In the genomic region with DNA sequence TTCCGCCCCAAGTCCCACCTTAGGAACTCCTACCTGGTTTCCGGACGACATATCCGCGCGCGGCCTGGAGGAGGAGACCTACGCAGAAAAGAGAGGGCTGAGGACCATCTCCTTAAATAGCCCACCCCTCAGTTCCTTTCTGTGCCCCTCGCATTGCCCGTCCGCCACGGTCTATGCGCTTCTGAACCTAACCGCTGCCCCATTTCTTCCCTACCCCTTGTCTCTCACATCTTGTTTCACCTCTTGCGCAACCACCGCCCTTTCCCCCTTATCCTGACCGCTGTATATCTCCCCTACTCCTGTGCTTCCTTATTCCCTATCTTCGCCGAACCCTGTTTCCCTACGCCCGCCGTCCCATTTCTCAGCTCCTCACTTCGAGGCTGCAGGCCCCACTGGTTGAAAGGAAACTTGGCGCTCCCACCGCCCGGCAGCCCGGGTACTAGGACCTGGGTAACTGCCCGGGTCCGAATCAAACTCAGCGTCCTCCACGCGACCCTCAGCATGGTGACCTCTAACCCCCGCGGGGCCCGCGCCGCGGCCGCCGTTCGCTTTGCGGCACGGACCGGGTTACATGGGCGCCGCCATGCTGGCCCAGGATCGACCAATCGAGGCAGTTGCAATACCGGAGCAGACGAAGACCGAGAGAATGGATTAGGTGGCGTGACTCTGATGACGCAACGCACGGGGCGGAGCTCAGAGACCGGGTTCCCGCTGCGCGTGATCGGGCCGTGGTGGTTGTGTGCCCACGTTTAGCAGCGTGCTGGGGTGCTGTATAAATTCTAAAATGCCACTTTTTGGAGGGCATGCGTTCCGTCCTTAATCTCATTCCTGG, we compare ENCODE assay signal across 1 cellular context.
TF ChIP-seq lines count a peak whose summit lies in the region.

A gene (minus strand): TSS at position 612 of the 832 bp plus-strand sequence. CDS start 109 bp downstream, at position 503.

TF ChIP-seq in K562, 482 proteins besides CTCF, POLR2A, EP300 and RAD21 (continued from another document and continues in another):
- TF ChIP-seq, protein P1, sequence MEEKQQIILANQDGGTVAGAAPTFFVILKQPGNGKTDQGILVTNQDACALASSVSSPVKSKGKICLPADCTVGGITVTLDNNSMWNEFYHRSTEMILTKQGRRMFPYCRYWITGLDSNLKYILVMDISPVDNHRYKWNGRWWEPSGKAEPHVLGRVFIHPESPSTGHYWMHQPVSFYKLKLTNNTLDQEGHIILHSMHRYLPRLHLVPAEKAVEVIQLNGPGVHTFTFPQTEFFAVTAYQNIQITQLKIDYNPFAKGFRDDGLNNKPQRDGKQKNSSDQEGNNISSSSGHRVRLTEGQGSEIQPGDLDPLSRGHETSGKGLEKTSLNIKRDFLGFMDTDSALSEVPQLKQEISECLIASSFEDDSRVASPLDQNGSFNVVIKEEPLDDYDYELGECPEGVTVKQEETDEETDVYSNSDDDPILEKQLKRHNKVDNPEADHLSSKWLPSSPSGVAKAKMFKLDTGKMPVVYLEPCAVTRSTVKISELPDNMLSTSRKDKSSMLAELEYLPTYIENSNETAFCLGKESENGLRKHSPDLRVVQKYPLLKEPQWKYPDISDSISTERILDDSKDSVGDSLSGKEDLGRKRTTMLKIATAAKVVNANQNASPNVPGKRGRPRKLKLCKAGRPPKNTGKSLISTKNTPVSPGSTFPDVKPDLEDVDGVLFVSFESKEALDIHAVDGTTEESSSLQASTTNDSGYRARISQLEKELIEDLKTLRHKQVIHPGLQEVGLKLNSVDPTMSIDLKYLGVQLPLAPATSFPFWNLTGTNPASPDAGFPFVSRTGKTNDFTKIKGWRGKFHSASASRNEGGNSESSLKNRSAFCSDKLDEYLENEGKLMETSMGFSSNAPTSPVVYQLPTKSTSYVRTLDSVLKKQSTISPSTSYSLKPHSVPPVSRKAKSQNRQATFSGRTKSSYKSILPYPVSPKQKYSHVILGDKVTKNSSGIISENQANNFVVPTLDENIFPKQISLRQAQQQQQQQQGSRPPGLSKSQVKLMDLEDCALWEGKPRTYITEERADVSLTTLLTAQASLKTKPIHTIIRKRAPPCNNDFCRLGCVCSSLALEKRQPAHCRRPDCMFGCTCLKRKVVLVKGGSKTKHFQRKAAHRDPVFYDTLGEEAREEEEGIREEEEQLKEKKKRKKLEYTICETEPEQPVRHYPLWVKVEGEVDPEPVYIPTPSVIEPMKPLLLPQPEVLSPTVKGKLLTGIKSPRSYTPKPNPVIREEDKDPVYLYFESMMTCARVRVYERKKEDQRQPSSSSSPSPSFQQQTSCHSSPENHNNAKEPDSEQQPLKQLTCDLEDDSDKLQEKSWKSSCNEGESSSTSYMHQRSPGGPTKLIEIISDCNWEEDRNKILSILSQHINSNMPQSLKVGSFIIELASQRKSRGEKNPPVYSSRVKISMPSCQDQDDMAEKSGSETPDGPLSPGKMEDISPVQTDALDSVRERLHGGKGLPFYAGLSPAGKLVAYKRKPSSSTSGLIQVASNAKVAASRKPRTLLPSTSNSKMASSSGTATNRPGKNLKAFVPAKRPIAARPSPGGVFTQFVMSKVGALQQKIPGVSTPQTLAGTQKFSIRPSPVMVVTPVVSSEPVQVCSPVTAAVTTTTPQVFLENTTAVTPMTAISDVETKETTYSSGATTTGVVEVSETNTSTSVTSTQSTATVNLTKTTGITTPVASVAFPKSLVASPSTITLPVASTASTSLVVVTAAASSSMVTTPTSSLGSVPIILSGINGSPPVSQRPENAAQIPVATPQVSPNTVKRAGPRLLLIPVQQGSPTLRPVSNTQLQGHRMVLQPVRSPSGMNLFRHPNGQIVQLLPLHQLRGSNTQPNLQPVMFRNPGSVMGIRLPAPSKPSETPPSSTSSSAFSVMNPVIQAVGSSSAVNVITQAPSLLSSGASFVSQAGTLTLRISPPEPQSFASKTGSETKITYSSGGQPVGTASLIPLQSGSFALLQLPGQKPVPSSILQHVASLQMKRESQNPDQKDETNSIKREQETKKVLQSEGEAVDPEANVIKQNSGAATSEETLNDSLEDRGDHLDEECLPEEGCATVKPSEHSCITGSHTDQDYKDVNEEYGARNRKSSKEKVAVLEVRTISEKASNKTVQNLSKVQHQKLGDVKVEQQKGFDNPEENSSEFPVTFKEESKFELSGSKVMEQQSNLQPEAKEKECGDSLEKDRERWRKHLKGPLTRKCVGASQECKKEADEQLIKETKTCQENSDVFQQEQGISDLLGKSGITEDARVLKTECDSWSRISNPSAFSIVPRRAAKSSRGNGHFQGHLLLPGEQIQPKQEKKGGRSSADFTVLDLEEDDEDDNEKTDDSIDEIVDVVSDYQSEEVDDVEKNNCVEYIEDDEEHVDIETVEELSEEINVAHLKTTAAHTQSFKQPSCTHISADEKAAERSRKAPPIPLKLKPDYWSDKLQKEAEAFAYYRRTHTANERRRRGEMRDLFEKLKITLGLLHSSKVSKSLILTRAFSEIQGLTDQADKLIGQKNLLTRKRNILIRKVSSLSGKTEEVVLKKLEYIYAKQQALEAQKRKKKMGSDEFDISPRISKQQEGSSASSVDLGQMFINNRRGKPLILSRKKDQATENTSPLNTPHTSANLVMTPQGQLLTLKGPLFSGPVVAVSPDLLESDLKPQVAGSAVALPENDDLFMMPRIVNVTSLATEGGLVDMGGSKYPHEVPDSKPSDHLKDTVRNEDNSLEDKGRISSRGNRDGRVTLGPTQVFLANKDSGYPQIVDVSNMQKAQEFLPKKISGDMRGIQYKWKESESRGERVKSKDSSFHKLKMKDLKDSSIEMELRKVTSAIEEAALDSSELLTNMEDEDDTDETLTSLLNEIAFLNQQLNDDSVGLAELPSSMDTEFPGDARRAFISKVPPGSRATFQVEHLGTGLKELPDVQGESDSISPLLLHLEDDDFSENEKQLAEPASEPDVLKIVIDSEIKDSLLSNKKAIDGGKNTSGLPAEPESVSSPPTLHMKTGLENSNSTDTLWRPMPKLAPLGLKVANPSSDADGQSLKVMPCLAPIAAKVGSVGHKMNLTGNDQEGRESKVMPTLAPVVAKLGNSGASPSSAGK (IDR thresholded peaks at IDR 0.05) = peak; percentile 91
- TF ChIP-seq, protein P2, sequence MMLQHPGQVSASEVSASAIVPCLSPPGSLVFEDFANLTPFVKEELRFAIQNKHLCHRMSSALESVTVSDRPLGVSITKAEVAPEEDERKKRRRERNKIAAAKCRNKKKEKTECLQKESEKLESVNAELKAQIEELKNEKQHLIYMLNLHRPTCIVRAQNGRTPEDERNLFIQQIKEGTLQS (IDR thresholded peaks at IDR 0.05) = peak; percentile 100
- TF ChIP-seq, protein P2 (CRISPR knock-in tag; conservative IDR thresholded peaks at IDR 0.05) = peak; percentile 99
- TF ChIP-seq, protein P3, sequence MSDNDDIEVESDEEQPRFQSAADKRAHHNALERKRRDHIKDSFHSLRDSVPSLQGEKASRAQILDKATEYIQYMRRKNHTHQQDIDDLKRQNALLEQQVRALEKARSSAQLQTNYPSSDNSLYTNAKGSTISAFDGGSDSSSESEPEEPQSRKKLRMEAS (CRISPR knock-in tag; IDR thresholded peaks at IDR 0.05) = peak; percentile 97
- TF ChIP-seq ELF4 (CRISPR knock-in tag; IDR thresholded peaks at IDR 0.05) (peak; percentile 96), ELF2 (CRISPR knock-in tag; IDR thresholded peaks at IDR 0.05) (peak; percentile 55; the same call in 1 of the 2 replicates), POU5F1 (IDR thresholded peaks at IDR 0.05; ENCODE audit: borderline replicate concordance, low read depth, low read length, partially characterized antibody) (peak; percentile 55), ZNF263 (CRISPR knock-in tag; IDR thresholded peaks at IDR 0.05; ENCODE audit: borderline replicate concordance) (peak; percentile 60), KDM4B (IDR thresholded peaks at IDR 0.05; ENCODE audit: borderline replicate concordance in 2 of 2, low read depth in 1 of 2) (peak in 1 of 2 experiments; percentile 92; a peak in 1 of 4 replicates), NR2F6 (CRISPR knock-in tag; IDR thresholded peaks at IDR 0.05) (no peak), DMBX1 (CRISPR knock-in tag; IDR thresholded peaks at IDR 0.05; ENCODE audit: borderline replicate concordance) (no peak; the same call in 1 of the 2 replicates), SMARCE1 (IDR thresholded peaks at IDR 0.05) (peak; percentile 75), CHD4 (IDR thresholded peaks at IDR 0.05; ENCODE audit: insufficient read depth, insufficient replicate concordance, low read depth, low read length, poor library complexity, severe bottlenecking) (peak; percentile 20), NFATC3 (IDR thresholded peaks at IDR 0.05) (0 out of 2 replicates have a peak, but pooled peaks have one; percentile 51), ZNF140 (CRISPR knock-in tag; IDR thresholded peaks at IDR 0.05) (no peak), BCL6 (CRISPR knock-in tag; IDR thresholded peaks at IDR 0.05) (no peak), MEF2A (IDR thresholded peaks at IDR 0.05; ENCODE audit: control insufficient read depth, low read depth, low read length) (no peak), HSF4 (CRISPR knock-in tag; IDR thresholded peaks at IDR 0.05; ENCODE audit: borderline replicate concordance) (no peak), KDM1A (IDR thresholded peaks at IDR 0.05) (peak in 1 of 2 experiments; percentile 79; a peak in 3 of 4 replicates), RFX1 (IDR thresholded peaks at IDR 0.05) (no peak), NR2C1 (IDR thresholded peaks at IDR 0.05) (peak; percentile 95), NR2C1 (tag; IDR thresholded peaks at IDR 0.05) (peak; percentile 97), RCOR1 (IDR thresholded peaks at IDR 0.05; ENCODE audit: borderline replicate concordance in 1 of 2, low read depth in 2 of 2, low read length in 2 of 2) (no peak; a peak in 1 of 4 replicates), NCOR1 (IDR thresholded peaks at IDR 0.05) (no peak; the same call in none of the 2 replicates)
- TF ChIP-seq, protein P4, sequence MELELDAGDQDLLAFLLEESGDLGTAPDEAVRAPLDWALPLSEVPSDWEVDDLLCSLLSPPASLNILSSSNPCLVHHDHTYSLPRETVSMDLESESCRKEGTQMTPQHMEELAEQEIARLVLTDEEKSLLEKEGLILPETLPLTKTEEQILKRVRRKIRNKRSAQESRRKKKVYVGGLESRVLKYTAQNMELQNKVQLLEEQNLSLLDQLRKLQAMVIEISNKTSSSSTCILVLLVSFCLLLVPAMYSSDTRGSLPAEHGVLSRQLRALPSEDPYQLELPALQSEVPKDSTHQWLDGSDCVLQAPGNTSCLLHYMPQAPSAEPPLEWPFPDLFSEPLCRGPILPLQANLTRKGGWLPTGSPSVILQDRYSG (tag; conservative IDR thresholded peaks at IDR 0.05; ENCODE audit: low read depth) = peak; percentile 86
- TF ChIP-seq, protein P5, sequence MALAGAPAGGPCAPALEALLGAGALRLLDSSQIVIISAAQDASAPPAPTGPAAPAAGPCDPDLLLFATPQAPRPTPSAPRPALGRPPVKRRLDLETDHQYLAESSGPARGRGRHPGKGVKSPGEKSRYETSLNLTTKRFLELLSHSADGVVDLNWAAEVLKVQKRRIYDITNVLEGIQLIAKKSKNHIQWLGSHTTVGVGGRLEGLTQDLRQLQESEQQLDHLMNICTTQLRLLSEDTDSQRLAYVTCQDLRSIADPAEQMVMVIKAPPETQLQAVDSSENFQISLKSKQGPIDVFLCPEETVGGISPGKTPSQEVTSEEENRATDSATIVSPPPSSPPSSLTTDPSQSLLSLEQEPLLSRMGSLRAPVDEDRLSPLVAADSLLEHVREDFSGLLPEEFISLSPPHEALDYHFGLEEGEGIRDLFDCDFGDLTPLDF (CRISPR knock-in tag; IDR thresholded peaks at IDR 0.05) = peak; percentile 87; the same call in 1 of the 2 replicates
- TF ChIP-seq, protein P6, sequence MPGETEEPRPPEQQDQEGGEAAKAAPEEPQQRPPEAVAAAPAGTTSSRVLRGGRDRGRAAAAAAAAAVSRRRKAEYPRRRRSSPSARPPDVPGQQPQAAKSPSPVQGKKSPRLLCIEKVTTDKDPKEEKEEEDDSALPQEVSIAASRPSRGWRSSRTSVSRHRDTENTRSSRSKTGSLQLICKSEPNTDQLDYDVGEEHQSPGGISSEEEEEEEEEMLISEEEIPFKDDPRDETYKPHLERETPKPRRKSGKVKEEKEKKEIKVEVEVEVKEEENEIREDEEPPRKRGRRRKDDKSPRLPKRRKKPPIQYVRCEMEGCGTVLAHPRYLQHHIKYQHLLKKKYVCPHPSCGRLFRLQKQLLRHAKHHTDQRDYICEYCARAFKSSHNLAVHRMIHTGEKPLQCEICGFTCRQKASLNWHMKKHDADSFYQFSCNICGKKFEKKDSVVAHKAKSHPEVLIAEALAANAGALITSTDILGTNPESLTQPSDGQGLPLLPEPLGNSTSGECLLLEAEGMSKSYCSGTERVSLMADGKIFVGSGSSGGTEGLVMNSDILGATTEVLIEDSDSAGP (CRISPR knock-in tag; IDR thresholded peaks at IDR 0.05) = peak; percentile 46; the same call in 1 of the 2 replicates
- TF ChIP-seq, protein P7, sequence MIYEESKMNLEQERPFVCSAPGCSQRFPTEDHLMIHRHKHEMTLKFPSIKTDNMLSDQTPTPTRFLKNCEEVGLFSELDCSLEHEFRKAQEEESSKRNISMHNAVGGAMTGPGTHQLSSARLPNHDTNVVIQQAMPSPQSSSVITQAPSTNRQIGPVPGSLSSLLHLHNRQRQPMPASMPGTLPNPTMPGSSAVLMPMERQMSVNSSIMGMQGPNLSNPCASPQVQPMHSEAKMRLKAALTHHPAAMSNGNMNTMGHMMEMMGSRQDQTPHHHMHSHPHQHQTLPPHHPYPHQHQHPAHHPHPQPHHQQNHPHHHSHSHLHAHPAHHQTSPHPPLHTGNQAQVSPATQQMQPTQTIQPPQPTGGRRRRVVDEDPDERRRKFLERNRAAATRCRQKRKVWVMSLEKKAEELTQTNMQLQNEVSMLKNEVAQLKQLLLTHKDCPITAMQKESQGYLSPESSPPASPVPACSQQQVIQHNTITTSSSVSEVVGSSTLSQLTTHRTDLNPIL (CRISPR knock-in tag; IDR thresholded peaks at IDR 0.05) = no peak
- TF ChIP-seq, protein P8, sequence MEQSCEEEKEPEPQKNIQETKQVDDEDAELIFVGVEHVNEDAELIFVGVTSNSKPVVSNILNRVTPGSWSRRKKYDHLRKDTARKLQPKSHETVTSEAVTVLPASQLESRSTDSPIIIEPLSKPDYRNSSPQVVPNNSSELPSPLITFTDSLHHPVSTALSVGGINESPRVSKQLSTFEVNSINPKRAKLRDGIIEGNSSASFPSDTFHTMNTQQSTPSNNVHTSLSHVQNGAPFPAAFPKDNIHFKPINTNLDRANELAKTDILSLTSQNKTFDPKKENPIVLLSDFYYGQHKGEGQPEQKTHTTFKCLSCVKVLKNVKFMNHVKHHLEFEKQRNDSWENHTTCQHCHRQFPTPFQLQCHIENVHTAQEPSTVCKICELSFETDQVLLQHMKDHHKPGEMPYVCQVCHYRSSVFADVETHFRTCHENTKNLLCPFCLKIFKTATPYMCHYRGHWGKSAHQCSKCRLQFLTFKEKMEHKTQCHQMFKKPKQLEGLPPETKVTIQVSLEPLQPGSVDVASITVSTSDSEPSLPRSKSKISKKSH (CRISPR knock-in tag; IDR thresholded peaks at IDR 0.05) = no peak
- TF ChIP-seq, protein P9, sequence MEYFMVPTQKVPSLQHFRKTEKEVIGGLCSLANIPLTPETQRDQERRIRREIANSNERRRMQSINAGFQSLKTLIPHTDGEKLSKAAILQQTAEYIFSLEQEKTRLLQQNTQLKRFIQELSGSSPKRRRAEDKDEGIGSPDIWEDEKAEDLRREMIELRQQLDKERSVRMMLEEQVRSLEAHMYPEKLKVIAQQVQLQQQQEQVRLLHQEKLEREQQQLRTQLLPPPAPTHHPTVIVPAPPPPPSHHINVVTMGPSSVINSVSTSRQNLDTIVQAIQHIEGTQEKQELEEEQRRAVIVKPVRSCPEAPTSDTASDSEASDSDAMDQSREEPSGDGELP (CRISPR knock-in tag; IDR thresholded peaks at IDR 0.05; ENCODE audit: borderline replicate concordance) = peak; percentile 92
